In genomic region chr5:32159328-32160072, GRCh38 we compare ENCODE assay signal across 17 cellular contexts.
"Had no signal": no experiment of that assay in that cellular context is flagged by ENCODE, and none has a peak within 500 bp of the region (broad histone marks: within the 10 kb centered on the region; RNA-seq: fewer than 3 reads in every experiment).

No MANE protein-coding gene starts in this region.

- H3K9me3 ChIP-seq: adrenal gland, thyroid gland had no signal

- DNase-seq: activated CD4-positive, alpha-beta T cell treated with anti-CD3 and anti-CD28 coated beads, Interleukin-2, amount 10 ng/mL, durations not matched to agents 24 days and 14 days; activated CD4-positive, CD25-positive, alpha-beta regulatory T cell; activated CD8-positive, alpha-beta memory T cell treated with anti-CD3 and anti-CD28 coated beads for 24 hours; activated CD8-positive, alpha-beta memory T cell treated with anti-CD3 and anti-CD28 coated beads, Interleukin-2, amount 50 U/mL, for 48 hours; activated gamma-delta T cell treated with Interleukin-2 at 50 U/mL for 16 hours; activated T-cell treated with anti-CD3 and anti-CD28 coated beads, Interleukin-2, amount 50 U/mL, for 72 hours; effector CD8-positive, alpha-beta T cell; mesendoderm; stimulated activated CD4-positive, alpha-beta T cell treated with anti-CD3 and anti-CD28 coated beads, Interleukin-12 subunit alpha, Interleukin-12 subunit beta, amount 100 ng/mL, for 4 hours; stimulated activated CD4-positive, alpha-beta T cell treated with anti-CD3 and anti-CD28 coated beads, Interleukin-1b, Interleukin-23, amount 100 ng/mL, for 48 hours; stimulated activated CD8-positive, alpha-beta memory T cell treated with anti-CD3 and anti-CD28 coated beads, Interleukin-4, amount 100 ng/mL, for 48 hours; stimulated activated naive CD4-positive, alpha-beta T cell treated with Interleukin-2 at 50 U/mL for 16 hours; thyroid gland had no signal

- H3K4me3 ChIP-seq: adrenal gland, thyroid gland had no signal

- H3K36me3 ChIP-seq: adrenal gland, thyroid gland had no signal

- FAIRE-seq: bronchial epithelial cell had no signal

- H3K4me1 ChIP-seq: parathyroid adenoma had no signal

- H3K9ac ChIP-seq: parathyroid adenoma had no signal

- ATAC-seq: activated naive CD4-positive, alpha-beta T cell treated with anti-CD3 and anti-CD28 coated beads, Interleukin-2, amount 50 U/mL, for 72 hours had no signal

- H3K27me3 ChIP-seq: adrenal gland, thyroid gland had no signal

- H2AFZ ChIP-seq: parathyroid adenoma had no signal

- H3K27ac ChIP-seq: adrenal gland, parathyroid adenoma, thyroid gland had no signal
